Comparison of ENCODE assay signal across 8 cellular contexts in the genomic region with DNA sequence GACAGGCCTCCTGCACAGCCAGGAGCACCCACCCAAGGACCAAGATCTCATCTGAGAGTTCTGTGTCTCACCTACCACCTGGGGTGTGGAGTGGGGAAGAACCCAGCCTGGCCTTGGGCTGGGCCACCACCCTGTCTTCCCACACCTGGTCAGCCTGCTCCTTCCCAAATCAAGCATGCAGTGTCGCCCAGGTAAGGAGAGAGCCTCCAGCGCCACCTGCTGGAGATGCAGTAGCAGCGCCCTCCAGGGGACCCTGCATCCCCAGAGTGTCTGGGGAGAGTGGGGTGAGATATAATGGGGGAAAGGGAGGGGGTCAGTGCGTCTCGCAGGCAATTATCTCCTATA. TPM values are rescaled to one million over a fixed set of nuclear protein-coding genes. Genes with fewer than 3 reads are reported as not detected.
DNase-seq lines count a peak whose midpoint lies in the region; ATAC-seq, FAIRE-seq and TF ChIP-seq lines count a peak whose summit lies in the region.

No MANE protein-coding gene starts in this region.

- DNase-seq in AML-193 (lab: John Stamatoyannopoulos, UW) (peak; percentile 29 to 32), H54 (ENCODE audit: insufficient read length, low spot score) (peak; percentile 59), NCI-H510A treated with DMSO at 0.1 percent for 48 hours (lab: John Stamatoyannopoulos, UW) (peak; percentile 89), epithelial cell of esophagus (ENCODE audit: low read depth) (peak; percentile 68)
- DNase-seq in activated CD8-positive, alpha-beta memory T cell treated with anti-CD3 and anti-CD28 coated beads for 48 hours (ENCODE audit: low read depth in 2 of 3, low spot score in 2 of 3), result peak; percentile 16 to 65 (median 57)
- DNase-seq in natural killer cell treated with Interleukin-12 subunit alpha and Interleukin-12 subunit beta and Interleukin-15 and Interleukin-18, amount 100 ng/mL, for 72 hours (ENCODE audit: low spot score), result no peak
- peak; percentile 64 to 67 for DNase-seq in stimulated activated naive CD8-positive, alpha-beta T cell treated with anti-CD3 and anti-CD28 coated beads, Interleukin-15, amount 100 ng/mL, for 72 hours

- no peak for TF ChIP-seq POLR2A in H54 (IDR thresholded peaks at IDR 0.05; ENCODE audit: low read depth, low read length)

- ATAC-seq in natural killer cell treated with Interleukin-12 subunit alpha and Interleukin-12 subunit beta and Interleukin-15 and Interleukin-18, amount 100 ng/mL, for 72 hours, result peak; percentile 75 to 83
- ATAC-seq in stimulated activated naive CD8-positive, alpha-beta T cell treated with anti-CD3 and anti-CD28 coated beads, Interleukin-15, amount 100 ng/mL, for 72 hours, result peak; percentile 94
- no peak for ATAC-seq in HG03108 (IDR thresholded peaks at IDR 0.05; ENCODE audit: unreplicated experiment)

- no peak overlapping the region for H3K4me3 Mint-ChIP-seq in natural killer cell treated with Interleukin-12 subunit alpha and Interleukin-12 subunit beta and Interleukin-15 and Interleukin-18, amount 100 ng/mL, for 72 hours
- H3K4me3 Mint-ChIP-seq in stimulated activated naive CD8-positive, alpha-beta T cell treated with anti-CD3 and anti-CD28 coated beads, Interleukin-15, amount 100 ng/mL, for 72 hours, result no peak overlapping the region

- no peak overlapping the region for H3K27ac Mint-ChIP-seq in natural killer cell treated with Interleukin-12 subunit alpha and Interleukin-12 subunit beta and Interleukin-15 and Interleukin-18, amount 100 ng/mL, for 72 hours
- no peak overlapping the region for H3K27ac Mint-ChIP-seq in stimulated activated naive CD8-positive, alpha-beta T cell treated with anti-CD3 and anti-CD28 coated beads, Interleukin-15, amount 100 ng/mL, for 72 hours

- H3K4me1 Mint-ChIP-seq in natural killer cell treated with Interleukin-12 subunit alpha and Interleukin-12 subunit beta and Interleukin-15 and Interleukin-18, amount 100 ng/mL, for 72 hours (ENCODE audit: low read depth in 2 of 2), result no peaks in the 10 kb centered on the region
- H3K4me1 Mint-ChIP-seq in stimulated activated naive CD8-positive, alpha-beta T cell treated with anti-CD3 and anti-CD28 coated beads, Interleukin-15, amount 100 ng/mL, for 72 hours, result no peaks in the 10 kb centered on the region

- H3K27me3 Mint-ChIP-seq in natural killer cell treated with Interleukin-12 subunit alpha and Interleukin-12 subunit beta and Interleukin-15 and Interleukin-18, amount 100 ng/mL, for 72 hours, result peaks cover 2 to 6% of the 10 kb centered on the region in 2 donors
- peaks cover 74% of the 10 kb centered on the region for H3K27me3 Mint-ChIP-seq in stimulated activated naive CD8-positive, alpha-beta T cell treated with anti-CD3 and anti-CD28 coated beads, Interleukin-15, amount 100 ng/mL, for 72 hours

- H3K36me3 Mint-ChIP-seq in natural killer cell treated with Interleukin-12 subunit alpha and Interleukin-12 subunit beta and Interleukin-15 and Interleukin-18, amount 100 ng/mL, for 72 hours, result no peaks in the 10 kb centered on the region

- peak; percentile 97 for TF ChIP-seq CTCF in epithelial cell of esophagus (IDR thresholded peaks at IDR 0.05; ENCODE audit: insufficient read depth, low read depth, low read length, missing control alignments)

- no peaks in the 10 kb centered on the region for H3K9me3 Mint-ChIP-seq in natural killer cell treated with Interleukin-12 subunit alpha and Interleukin-12 subunit beta and Interleukin-15 and Interleukin-18, amount 100 ng/mL, for 72 hours
- no peaks in the 10 kb centered on the region for H3K9me3 Mint-ChIP-seq in stimulated activated naive CD8-positive, alpha-beta T cell treated with anti-CD3 and anti-CD28 coated beads, Interleukin-15, amount 100 ng/mL, for 72 hours

- no peak for FAIRE-seq in H54 (lab: Jason Lieb, UNC)

- H3K4me3 ChIP-seq in epithelial cell of esophagus (ENCODE audit: low read length), result no peak overlapping the region

RNA-seq across cellular contexts. Expression of a gene that starts 32.3 kb away (rescaled TPM):
- 10 to 100 TPM; 50.5 to 59.8 TPM for total RNA-seq in natural killer cell treated with Interleukin-12 subunit alpha and Interleukin-12 subunit beta and Interleukin-15 and Interleukin-18, amount 100 ng/mL, for 72 hours

RNA-seq across cellular contexts. Expression of a gene that starts 35.1 kb away (rescaled TPM):
- not detected for total RNA-seq in natural killer cell treated with Interleukin-12 subunit alpha and Interleukin-12 subunit beta and Interleukin-15 and Interleukin-18, amount 100 ng/mL, for 72 hours

RNA-seq across cellular contexts. Expression of a gene that starts 40.6 kb away (rescaled TPM):
- total RNA-seq in natural killer cell treated with Interleukin-12 subunit alpha and Interleukin-12 subunit beta and Interleukin-15 and Interleukin-18, amount 100 ng/mL, for 72 hours, result 10 to 100 TPM; 50.7 to 72.4 TPM

RNA-seq across cellular contexts. Expression of a gene that starts 46.3 kb away (rescaled TPM):
- total RNA-seq in natural killer cell treated with Interleukin-12 subunit alpha and Interleukin-12 subunit beta and Interleukin-15 and Interleukin-18, amount 100 ng/mL, for 72 hours, result not detected
